ENCODE assay signal across 8 cellular contexts in genomic region chr12:2813573-2814185, GRCh38. TPM values are rescaled to one million over a fixed set of nuclear protein-coding genes. Genes with fewer than 3 reads are reported as not detected.
DNase-seq lines count a peak whose midpoint lies in the region; ATAC-seq and TF ChIP-seq lines count a peak whose summit lies in the region.

No MANE protein-coding gene starts in this region.

- RAD21 ChIA-PET in HCT116 (lab: Charles Lee; ENCODE audit: low non-redundant PET in 1 of 2, low total read pairs in 2 of 2, uncharacterized antibody in 2 of 2, unreplicated experiment in 2 of 2), result no interaction called here

- H3K36me3 ChIP-seq in HCT116 (ENCODE audit: control insufficient read depth in 1 of 2, insufficient read depth in 2 of 2, low read length in 2 of 2), result peaks cover 0 to 3% of the 10 kb centered on the region in 2 experiments; a peak in 3 of 4 replicates
- peaks cover 17% of the 10 kb centered on the region for H3K36me3 ChIP-seq in WERI-Rb-1
- H3K36me3 ChIP-seq in ectodermal cell (ENCODE audit: control insufficient read depth, insufficient read depth, low read length), result peaks cover 9% of the 10 kb centered on the region
- H3K36me3 ChIP-seq in lung (ENCODE audit: control insufficient read depth in 2 of 2, insufficient read depth in 2 of 2, low read length in 2 of 2), result peaks cover 0 to 11% of the 10 kb centered on the region in 2 donors

- CTCF ChIA-PET in HCT116 (lab: Charles Lee), result interaction anchor here (1.1 to 1.9 kb wide), 6 partner anchors 8 to 228 kb away, joined by 3 to 6 read pairs (median 4); no protein-coding TSS in a partner anchor

- H3K9me3 ChIP-seq in HCT116 (ENCODE audit: control insufficient read depth in 1 of 2, insufficient read depth in 1 of 2, low read depth in 1 of 2, low read length in 2 of 2), result no peaks in the 10 kb centered on the region
- H3K9me3 ChIP-seq in WERI-Rb-1 (ENCODE audit: severe bottlenecking), result no peaks in the 10 kb centered on the region
- H3K9me3 ChIP-seq in ectodermal cell (ENCODE audit: control insufficient read depth, low read length), result no peaks in the 10 kb centered on the region
- no peaks in the 10 kb centered on the region for H3K9me3 ChIP-seq in lung (ENCODE audit: control insufficient read depth in 2 of 2, insufficient read depth in 1 of 2, low read length in 1 of 2)

- ATAC-seq in HCT116, result peak; percentile 57
- peak; percentile 54 for ATAC-seq in lung (ENCODE audit: insufficient read depth, low FRiP score)
- peak; percentile 45 to 51 for ATAC-seq in stimulated activated naive B cell treated with anti-CD40 and anti-IgM and Interleukin-4, amounts not matched to agents 10 μg/mL and 1 μg/mL and 100 μg/mL, for 72 hours (replicated peaks)

- peaks cover 28% of the 10 kb centered on the region for H3K79me2 ChIP-seq in HCT116 (ENCODE audit: insufficient read depth, low read length)

- H3K4me3 ChIP-seq in HCT116 (replicated peaks in 1 of 2; ENCODE audit: low read depth in 1 of 2, low read length in 2 of 2), result peak overlapping the region; percentile 77 to 89
- peak overlapping the region; percentile 81 for H3K4me3 ChIP-seq in WERI-Rb-1 (ENCODE audit: low read depth, low read length)
- peak overlapping the region; percentile 83 for H3K4me3 ChIP-seq in ectodermal cell (ENCODE audit: insufficient read depth, low read depth, low read length)
- no peak overlapping the region for H3K4me3 ChIP-seq in lung

- peaks cover 16 to 26% of the 10 kb centered on the region in 2 donors for H3K36me3 Mint-ChIP-seq in stimulated activated naive B cell treated with anti-CD40 and anti-IgM and Interleukin-4, amounts not matched to agents 10 μg/mL and 1 μg/mL and 100 μg/mL, for 72 hours

- no peak overlapping the region for H2AFZ ChIP-seq in HCT116 (ENCODE audit: low read depth, low read length, poor library complexity, severe bottlenecking)

- TF ChIP-seq POLR2A in HCT116 (IDR thresholded peaks at IDR 0.05; ENCODE audit: borderline replicate concordance, extremely low read depth, insufficient read depth, insufficient read length), result no peak

- BruUV-seq in HCT116 (replicated peaks; lab: Mats Ljungman, UMichigan), result no TSS peak

- WGBS in ectodermal cell, 2 experiments, result 31 to 41% methylated on average over 6 of the region's 6 CpGs
- 25 to 30% methylated on average over 6 of the region's 6 CpGs for WGBS in lung, 2 donors

- H3K4me2 ChIP-seq in HCT116 (ENCODE audit: low read length), result peak overlapping the region; percentile 97

- TF ChIP-seq RAD21 in HCT116 (IDR thresholded peaks at IDR 0.05; ENCODE audit: low read depth), result peak; percentile 61

- H4K20me1 ChIP-seq in HCT116 (ENCODE audit: insufficient read depth), result no peaks in the 10 kb centered on the region

- POLR2A ChIA-PET in HCT116 (lab: Charles Lee), result interaction anchor here (2.1 kb wide), 1 partner anchor 18 kb away, joined by 6 read pairs; the partner anchor contains the start of gene FKBP4

- no peaks in the 10 kb centered on the region for H3K27me3 Mint-ChIP-seq in stimulated activated naive B cell treated with anti-CD40 and anti-IgM and Interleukin-4, amounts not matched to agents 10 μg/mL and 1 μg/mL and 100 μg/mL, for 72 hours

- peak overlapping the region; percentile 74 for H3K27ac ChIP-seq in HCT116 (ENCODE audit: low read depth, low read length)
- peak overlapping the region; percentile 98 for H3K27ac ChIP-seq in WERI-Rb-1
- peak overlapping the region; percentile 96 for H3K27ac ChIP-seq in ectodermal cell (ENCODE audit: insufficient read depth, low read depth, low read length, poor library complexity, severe bottlenecking)
- peak overlapping the region in 1 of 2 donors; percentile 88 for H3K27ac ChIP-seq in lung (ENCODE audit: low read depth in 1 of 2, low read length in 1 of 2)

- H3K9ac ChIP-seq in HCT116 (ENCODE audit: low read length), result peak overlapping the region; percentile 93

- no peaks in the 10 kb centered on the region for H3K9me3 Mint-ChIP-seq in stimulated activated naive B cell treated with anti-CD40 and anti-IgM and Interleukin-4, amounts not matched to agents 10 μg/mL and 1 μg/mL and 100 μg/mL, for 72 hours

- no peaks in the 10 kb centered on the region for H3K27me3 ChIP-seq in HCT116 (ENCODE audit: insufficient read depth, low read length)
- H3K27me3 ChIP-seq in WERI-Rb-1 (ENCODE audit: insufficient read depth, low read depth, severe bottlenecking), result no peaks in the 10 kb centered on the region
- no peaks in the 10 kb centered on the region for H3K27me3 ChIP-seq in ectodermal cell (ENCODE audit: control insufficient read depth, insufficient read depth, low read length, poor library complexity, severe bottlenecking)
- H3K27me3 ChIP-seq in lung (ENCODE audit: control insufficient read depth, insufficient read depth), result no peaks in the 10 kb centered on the region

- intact Hi-C loops in HCT116 (cut with micrococcal nuclease), result loop anchor here (1.0 kb wide), 1 partner anchor 74 kb away; no protein-coding TSS in a partner anchor

- no peaks in the 10 kb centered on the region for H3K9me2 ChIP-seq in HCT116 (ENCODE audit: insufficient read depth)

- peaks cover 9 to 16% of the 10 kb centered on the region in 2 donors for H3K4me1 Mint-ChIP-seq in stimulated activated naive B cell treated with anti-CD40 and anti-IgM and Interleukin-4, amounts not matched to agents 10 μg/mL and 1 μg/mL and 100 μg/mL, for 72 hours

- DNase-seq in ELF-1 (ENCODE audit: low read depth, low spot score) (peak; percentile 32), HCT116 (ENCODE audit: low read depth, low spot score) (peak; percentile 41), NCI-H2107 treated with DMSO at 0.1 percent for 48 hours (lab: John Stamatoyannopoulos, UW; ENCODE audit: unreplicated experiment) (peak; percentile 60), WERI-Rb-1 (peak; percentile 73), lung (ENCODE audit: low spot score) (peak; percentile 42), globus pallidus (ENCODE audit: low spot score) (no peak)
- peak; percentile 26 for DNase-seq in stimulated activated naive B cell treated with anti-CD40 and anti-IgM and Interleukin-4, amounts not matched to agents 10 μg/mL and 1 μg/mL and 100 μg/mL, for 72 hours

- H3K27ac Mint-ChIP-seq in stimulated activated naive B cell treated with anti-CD40 and anti-IgM and Interleukin-4, amounts not matched to agents 10 μg/mL and 1 μg/mL and 100 μg/mL, for 72 hours, result peak overlapping the region; percentile 100

- peaks cover 5 to 18% of the 10 kb centered on the region in 2 experiments for H3K4me1 ChIP-seq in HCT116 (ENCODE audit: control insufficient read depth in 1 of 2, insufficient read depth in 2 of 2, low read length in 2 of 2)
- no peaks in the 10 kb centered on the region for H3K4me1 ChIP-seq in ectodermal cell (ENCODE audit: control insufficient read depth, insufficient read depth, low read length)
- no peaks in the 10 kb centered on the region for H3K4me1 ChIP-seq in lung (ENCODE audit: control insufficient read depth in 2 of 2, insufficient read depth in 2 of 2, low read length in 2 of 2)

- TF ChIP-seq CTCF in HCT116 (IDR thresholded peaks at IDR 0.05 in 2 of 3, conservative IDR thresholded peaks at IDR 0.05 in 1 of 3; ENCODE audit: borderline replicate concordance in 1 of 3, insufficient read depth in 1 of 3, low read depth in 2 of 3, low read length in 2 of 3) (peak; percentile 61 to 77 (median 74); a peak in 5 of 6 replicates), WERI-Rb-1 (IDR thresholded peaks at IDR 0.05; ENCODE audit: low read depth, low read length) (peak; percentile 55), lung (IDR thresholded peaks at IDR 0.05; ENCODE audit: control extremely low read depth, extremely low read depth) (peak; percentile 52)

- peak overlapping the region; percentile 100 for H3K4me3 Mint-ChIP-seq in stimulated activated naive B cell treated with anti-CD40 and anti-IgM and Interleukin-4, amounts not matched to agents 10 μg/mL and 1 μg/mL and 100 μg/mL, for 72 hours

TF ChIP-seq in HCT116, 20 proteins besides CTCF, POLR2A, EP300 and RAD21 (continues in another document):
- no peak; the same call in 1 of the 2 replicates for TF ChIP-seq SRF (IDR thresholded peaks at IDR 0.05; ENCODE audit: low read depth)

RNA-seq across cellular contexts. Expression of gene ITFG2, which starts 1.2 kb away (rescaled TPM):
- total RNA-seq in HCT116 (2021; ENCODE audit: unreplicated experiment), result 24.6 TPM
- polyA plus RNA-seq in HCT116 (2012), result 25.9 and 27.9 TPM in 2 replicates
- polyA plus RNA-seq in ectodermal cell (2013, experiment 1 of 4), result 19.1 TPM
- polyA plus RNA-seq in ectodermal cell (2013, experiment 2 of 4), result 16.9 TPM
- 19.4 TPM for polyA plus RNA-seq in ectodermal cell (2013, experiment 3 of 4)
- polyA plus RNA-seq in ectodermal cell (2013, experiment 4 of 4), result 19.2 TPM
- total RNA-seq in lung, result 10 to 100 TPM; 39.3 to 43.0 TPM
- polyA plus RNA-seq in lung, result 10 to 100 TPM; 22.6 to 26.0 TPM

RNA-seq across cellular contexts. Expression of gene FKBP4, which starts 18.9 kb away (rescaled TPM):
- total RNA-seq in HCT116 (2021; ENCODE audit: unreplicated experiment) (178 TPM), lung (10 to 100 TPM; 52.3 to 69.8 TPM)
- polyA plus RNA-seq in HCT116 (2012), result 92.9 and 116 TPM in 2 replicates
- 61.2 TPM for polyA plus RNA-seq in ectodermal cell (2013, experiment 1 of 4)
- 61.0 TPM for polyA plus RNA-seq in ectodermal cell (2013, experiment 2 of 4)
- polyA plus RNA-seq in ectodermal cell (2013, experiment 3 of 4), result 39.3 TPM
- polyA plus RNA-seq in ectodermal cell (2013, experiment 4 of 4), result 46.0 TPM
- polyA plus RNA-seq in lung, result 10 to 100 TPM; 26.7 to 34.9 TPM

RNA-seq across cellular contexts. Expression of gene NRIP2, which starts 21.2 kb away (rescaled TPM):
- total RNA-seq in HCT116 (2021; ENCODE audit: unreplicated experiment), result not detected
- polyA plus RNA-seq in HCT116 (2012), result 0.55 and 0.64 TPM in 2 replicates
- 0.83 TPM for polyA plus RNA-seq in ectodermal cell (2013, experiment 1 of 4)
- polyA plus RNA-seq in ectodermal cell (2013, experiment 2 of 4), result 0.69 TPM
- polyA plus RNA-seq in ectodermal cell (2013, experiment 3 of 4), result 0.32 TPM
- polyA plus RNA-seq in ectodermal cell (2013, experiment 4 of 4), result 0.12 TPM
- total RNA-seq in lung, result 1 to 10 TPM in 1 of 2 donors, under 1 TPM in 1; 0.89 to 1.1 TPM
- under 1 TPM; 0.10 to 0.57 TPM for polyA plus RNA-seq in lung

RNA-seq across cellular contexts. Expression of gene TEX52, which starts 43.2 kb away (rescaled TPM):
- total RNA-seq in HCT116 (2021; ENCODE audit: unreplicated experiment) (not detected), lung (not detected)
- polyA plus RNA-seq in HCT116 (2012), result 0.51 and 0.53 TPM in 2 replicates
- polyA plus RNA-seq in ectodermal cell (2013, experiment 1 of 4), result not detected
- not detected for polyA plus RNA-seq in ectodermal cell (2013, experiment 2 of 4)
- polyA plus RNA-seq in ectodermal cell (2013, experiment 3 of 4), result not detected
- polyA plus RNA-seq in ectodermal cell (2013, experiment 4 of 4), result not detected
- polyA plus RNA-seq in lung, result not detected
